ENCODE assay signal across 6 cellular contexts in genomic region chr1:149367472-149368044, GRCh38.
A peak's percentile ranks its signal among the peaks of the same experiment; 100 is the strongest.
DNase-seq lines count a peak whose midpoint lies in the region; ATAC-seq and TF ChIP-seq lines count a peak whose summit lies in the region.
"Not testable (repeated sequence)": the region's sequence is repeated elsewhere in the genome, so short reads cannot be mapped to it uniquely, and the experiment has no call there.

No MANE protein-coding gene starts in this region.

- POLR2A ChIA-PET in activated B cell treated with CpG ODN at 0.5 μM for 24 hours (lab: Charles Lee): not testable (repeated sequence)

- not testable (repeated sequence) for H3K27ac ChIP-seq in left lung

- H3K4me1 Mint-ChIP-seq in CD14-positive monocyte: peaks cover 10% of the 10 kb centered on the region
- not testable (repeated sequence) for H3K4me1 Mint-ChIP-seq in activated B cell treated with CpG ODN at 0.5 μM for 24 hours, memory B cell
- H3K4me1 Mint-ChIP-seq in stimulated activated naive B cell treated with anti-CD40 and anti-IgM and Interleukin-4, amounts not matched to agents 10 μg/mL and 1 μg/mL and 100 μg/mL, for 72 hours: peaks cover 8 to 11% of the 10 kb centered on the region in 2 donors

- not testable (repeated sequence) for H3K9me3 ChIP-seq in left lung

- intact Hi-C loops in CD14-positive monocyte (cut with micrococcal nuclease); activated B cell treated with CpG ODN at 0.5 μM for 24 hours (cut with micrococcal nuclease); left lung (cut with DNase I): not testable (repeated sequence)

- not testable (repeated sequence) for DNase-seq in CD14-positive monocyte (ENCODE audit: low spot score); activated B cell treated with CpG ODN at 0.5 μM for 24 hours; left lung; memory B cell (ENCODE audit: low spot score in 2 of 2); stimulated activated naive B cell treated with anti-CD40 and anti-IgM and Interleukin-4, amounts not matched to agents 10 μg/mL and 1 μg/mL and 100 μg/mL, for 72 hours
- peak; percentile 28 for DNase-seq in MV-4-11 (lab: John Stamatoyannopoulos, UW)

- not testable (repeated sequence) for H3K9me3 Mint-ChIP-seq in CD14-positive monocyte; activated B cell treated with CpG ODN at 0.5 μM for 24 hours; memory B cell; stimulated activated naive B cell treated with anti-CD40 and anti-IgM and Interleukin-4, amounts not matched to agents 10 μg/mL and 1 μg/mL and 100 μg/mL, for 72 hours

- peak overlapping the region in 4 of 7 donors; percentile 33 to 57 (median 44) for H3K27ac Mint-ChIP-seq in CD14-positive monocyte
- not testable (repeated sequence) for H3K27ac Mint-ChIP-seq in activated B cell treated with CpG ODN at 0.5 μM for 24 hours; memory B cell; stimulated activated naive B cell treated with anti-CD40 and anti-IgM and Interleukin-4, amounts not matched to agents 10 μg/mL and 1 μg/mL and 100 μg/mL, for 72 hours

- not testable (repeated sequence) for H3K27me3 ChIP-seq in left lung

- H3K36me3 ChIP-seq in left lung: not testable (repeated sequence)

- not testable (repeated sequence) for H3K36me3 Mint-ChIP-seq in CD14-positive monocyte; activated B cell treated with CpG ODN at 0.5 μM for 24 hours (ENCODE audit: low read depth); memory B cell; stimulated activated naive B cell treated with anti-CD40 and anti-IgM and Interleukin-4, amounts not matched to agents 10 μg/mL and 1 μg/mL and 100 μg/mL, for 72 hours

- CTCF ChIA-PET in activated B cell treated with CpG ODN at 0.5 μM for 24 hours (lab: Charles Lee): not testable (repeated sequence)

- TF ChIP-seq CTCF in CD14-positive monocyte (IDR thresholded peaks at IDR 0.05); activated B cell treated with CpG ODN at 0.5 μM for 24 hours (IDR thresholded peaks at IDR 0.05); left lung (IDR thresholded peaks at IDR 0.05): not testable (repeated sequence)

- not testable (repeated sequence) for H3K27me3 Mint-ChIP-seq in CD14-positive monocyte (ENCODE audit: low read depth in 3 of 3); activated B cell treated with CpG ODN at 0.5 μM for 24 hours; memory B cell; stimulated activated naive B cell treated with anti-CD40 and anti-IgM and Interleukin-4, amounts not matched to agents 10 μg/mL and 1 μg/mL and 100 μg/mL, for 72 hours

- not testable (repeated sequence) for H3K4me1 ChIP-seq in left lung

- H3K4me3 Mint-ChIP-seq in CD14-positive monocyte; activated B cell treated with CpG ODN at 0.5 μM for 24 hours; memory B cell; stimulated activated naive B cell treated with anti-CD40 and anti-IgM and Interleukin-4, amounts not matched to agents 10 μg/mL and 1 μg/mL and 100 μg/mL, for 72 hours: not testable (repeated sequence)

- not testable (repeated sequence) for H3K4me3 ChIP-seq in left lung

- ATAC-seq in activated B cell treated with CpG ODN at 0.5 μM for 24 hours (ENCODE audit: low read depth) (peak; percentile 64), left lung (peak; percentile 27), memory B cell (ENCODE audit: low read depth) (peak; percentile 67)
- peak; percentile 53 to 63 for ATAC-seq in stimulated activated naive B cell treated with anti-CD40 and anti-IgM and Interleukin-4, amounts not matched to agents 10 μg/mL and 1 μg/mL and 100 μg/mL, for 72 hours (replicated peaks)
